In the genomic region with DNA sequence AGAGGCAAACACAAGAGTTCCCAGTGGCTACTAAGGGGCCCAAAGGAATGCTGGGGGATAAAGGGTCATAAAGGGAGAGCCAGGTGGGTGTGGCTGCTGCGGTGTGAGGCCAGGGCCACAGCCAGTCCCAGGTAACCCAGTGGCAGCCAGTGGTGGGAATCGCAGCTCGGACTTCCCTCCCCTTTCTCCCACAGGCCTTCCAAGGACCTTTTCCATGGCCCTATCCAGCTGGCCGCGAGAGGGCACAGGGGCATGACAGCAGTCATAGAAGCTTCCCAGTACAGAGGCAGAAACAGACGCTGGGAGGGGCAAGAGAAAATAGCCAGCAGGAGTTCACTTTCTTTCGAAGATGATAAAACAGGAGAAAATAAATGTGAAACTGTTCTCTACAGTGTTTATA, we compare ENCODE assay signal across 20 cellular contexts.
A peak's percentile ranks its signal among the peaks of the same experiment; 100 is the strongest.
DNase-seq lines count a peak whose midpoint lies in the region; ATAC-seq and TF ChIP-seq lines count a peak whose summit lies in the region.
"Had no signal": no experiment of that assay in that cellular context is flagged by ENCODE, and none has a peak within 500 bp of the region (broad histone marks: within the 10 kb centered on the region; RNA-seq: fewer than 3 reads in every experiment).

No MANE protein-coding gene starts in this region.

- ATAC-seq in HG03521 (IDR thresholded peaks at IDR 0.05; ENCODE audit: unreplicated experiment) (no peak), HG03095 (IDR thresholded peaks at IDR 0.05; ENCODE audit: unreplicated experiment) (no peak), GM21367 (IDR thresholded peaks at IDR 0.05; ENCODE audit: unreplicated experiment) (no peak)
- ATAC-seq: activated CD8-positive, alpha-beta T cell treated with anti-CD3 and anti-CD28 coated beads, Interleukin-2, amount 10 ng/mL, durations not matched to agents 7 days and 5 days; stimulated activated effector memory CD8-positive, alpha-beta T cell treated with anti-CD3 and anti-CD28 coated beads, Interleukin-12 subunit alpha, Interleukin-12 subunit beta, amount 100 ng/mL, for 72 hours; T-cell had no signal

- H3K79me2 ChIP-seq in osteoblast (ENCODE audit: insufficient read depth, low read length) = peaks cover 2% of the 10 kb centered on the region

- no peaks in the 10 kb centered on the region for H3K36me3 ChIP-seq in left ventricle myocardium inferior
- H3K36me3 ChIP-seq in osteoblast (ENCODE audit: insufficient read depth, low read length) = no peaks in the 10 kb centered on the region
- H3K36me3 ChIP-seq: esophagus squamous epithelium, HAP-1, prostate gland, upper lobe of left lung had no signal

- peaks cover 40% of the 10 kb centered on the region for H3K4me1 ChIP-seq in left ventricle myocardium inferior
- H3K4me1 ChIP-seq in osteoblast (ENCODE audit: insufficient read depth, low read length) = peaks cover 9% of the 10 kb centered on the region
- H3K4me1 ChIP-seq: HAP-1, prostate gland, upper lobe of left lung had no signal

- H2AFZ ChIP-seq in osteoblast (ENCODE audit: low read length) = no peak overlapping the region

- DNase-seq in AG20443 (ENCODE audit: low spot score) (peak; percentile 16), RPMI7951 (ENCODE audit: low read depth) (peak; percentile 71), left ventricle myocardium inferior (peak; percentile 43), osteoblast (ENCODE audit: insufficient read length, low spot score, missing footprints) (no peak), SHP77 treated with DMSO at 0.1 percent for 48 hours (lab: John Stamatoyannopoulos, UW) (no peak)
- DNase-seq: activated CD8-positive, alpha-beta T cell treated with anti-CD3 and anti-CD28 coated beads, Interleukin-2, amount 10 ng/mL, durations not matched to agents 7 days and 5 days; esophagus squamous epithelium; Kasumi-1; NCI-H1417 treated with DMSO at 0.1 percent for 48 hours; NCI-H2171 treated with DMSO at 0.1 percent for 48 hours; RPMI8226; T-cell had no signal

- H3K9me3 ChIP-seq in left ventricle myocardium inferior (replicated peaks) (no peaks in the 10 kb centered on the region), osteoblast (ENCODE audit: low read depth, low read length) (no peaks in the 10 kb centered on the region)
- H3K9me3 ChIP-seq: esophagus squamous epithelium, HAP-1, prostate gland, upper lobe of left lung had no signal

- no peak overlapping the region for H3K4me2 ChIP-seq in osteoblast (ENCODE audit: insufficient read depth, low read length)

- H3K27ac ChIP-seq in left ventricle myocardium inferior (replicated peaks) (peak overlapping the region; percentile 67), osteoblast (ENCODE audit: low read depth, low read length) (no peak overlapping the region)
- H3K27ac ChIP-seq: esophagus squamous epithelium, prostate gland, upper lobe of left lung, VCaP had no signal

- no peaks in the 10 kb centered on the region for H4K20me1 ChIP-seq in osteoblast (ENCODE audit: insufficient read depth, low read length)

- H3K4me3 ChIP-seq in left ventricle myocardium inferior (no peak overlapping the region), osteoblast (ENCODE audit: insufficient read depth, low read length) (no peak overlapping the region)
- H3K4me3 ChIP-seq: esophagus squamous epithelium, HAP-1, prostate gland, upper lobe of left lung had no signal

- intact Hi-C loops in left ventricle myocardium inferior (cut with micrococcal nuclease) = no loop called here

- H3K27me3 ChIP-seq in left ventricle myocardium inferior (ENCODE audit: low read depth) (no peaks in the 10 kb centered on the region), osteoblast (ENCODE audit: insufficient read depth, low read length) (no peaks in the 10 kb centered on the region)
- H3K27me3 ChIP-seq: esophagus squamous epithelium, upper lobe of left lung had no signal

- peak; percentile 45 for TF ChIP-seq CTCF in left ventricle myocardium inferior (IDR thresholded peaks at IDR 0.05; ENCODE audit: borderline replicate concordance)
- peak; percentile 9 for TF ChIP-seq CTCF in osteoblast (IDR thresholded peaks at IDR 0.05; ENCODE audit: extremely low read depth, low read depth, low read length)

Comparison
In these comparisons a context has a peak if more than half of its experiments do, and no peak if none do; other contexts are left out.
1. DNase-seq: peak in AG20443 (single experiment), RPMI7951 (single experiment) and left ventricle myocardium inferior (single experiment); none in osteoblast (single experiment) and SHP77 treated with DMSO at 0.1 percent for 48 hours (single experiment).